ENCODE assay signal across 23 cellular contexts in the genomic region with DNA sequence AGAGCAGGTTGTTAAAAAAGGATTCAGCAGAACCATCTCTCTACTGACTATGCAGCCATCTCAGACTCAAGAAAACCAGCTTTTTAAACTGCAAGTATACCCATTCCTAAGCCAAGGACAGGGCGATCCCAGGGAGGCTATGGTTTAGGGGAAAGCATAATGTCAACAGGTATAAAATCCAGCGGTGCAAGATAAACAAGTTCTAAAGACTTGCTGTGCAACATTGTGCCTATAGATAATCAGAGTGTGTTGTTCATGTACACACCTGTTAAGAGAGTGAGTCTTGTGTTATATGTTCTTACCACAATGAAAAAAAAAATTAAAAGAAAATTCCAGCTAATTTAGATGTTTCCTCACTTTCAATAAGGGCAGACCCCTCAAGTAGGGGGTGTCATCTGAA.
A peak's percentile ranks its signal among the peaks of the same experiment; 100 is the strongest.
DNase-seq lines count a peak whose midpoint lies in the region; ATAC-seq, FAIRE-seq and TF ChIP-seq lines count a peak whose summit lies in the region.
"Had no signal": no experiment of that assay in that cellular context is flagged by ENCODE, and none has a peak within 500 bp of the region (broad histone marks: within the 10 kb centered on the region; RNA-seq: fewer than 3 reads in every experiment).

No MANE protein-coding gene starts in this region.

- H3K9me3 ChIP-seq in esophagus (ENCODE audit: control insufficient read depth in 2 of 2, insufficient read depth in 1 of 2, low read depth in 1 of 2, low read length in 1 of 2), result no peaks in the 10 kb centered on the region
- H3K9me3 ChIP-seq in suprapubic skin, result no peaks in the 10 kb centered on the region
- no peaks in the 10 kb centered on the region for H3K9me3 ChIP-seq in tibial artery
- H3K9me3 ChIP-seq: A549; BE2C; BLaER1 treated with 17β-estradiol and CSF1 and Interleukin-3, amounts not matched to agents 10 nM and 100 nM had no signal

- WGBS in esophagus, 2 donors, result 47 to 62% methylated on average over 2 of the region's 2 CpGs
- 67% methylated on average over 2 of the region's 2 CpGs for WGBS in suprapubic skin

- H3K4me3 ChIP-seq in bronchial epithelial cell (ENCODE audit: low read depth, low read length) (no peak overlapping the region), esophagus (ENCODE audit: low read depth in 1 of 2, low read length in 2 of 2) (no peak overlapping the region), suprapubic skin (no peak overlapping the region), tibial artery (no peak overlapping the region)
- H3K4me3 ChIP-seq: A549; BLaER1 treated with 17β-estradiol and CSF1 and Interleukin-3, amounts not matched to agents 10 nM and 100 nM; GM12878; GM23248 had no signal

- TF ChIP-seq CTCF in bronchial epithelial cell (IDR thresholded peaks at IDR 0.05; ENCODE audit: insufficient read depth, low read length, severe bottlenecking) (no peak), suprapubic skin (IDR thresholded peaks at IDR 0.05) (no peak), tibial artery (IDR thresholded peaks at IDR 0.05) (no peak)

- no peak for FAIRE-seq in bronchial epithelial cell (lab: Jason Lieb, UNC)
- FAIRE-seq: A549, D721Med, GM12878 had no signal

- H3K36me3 ChIP-seq in bronchial epithelial cell (ENCODE audit: control insufficient read depth, insufficient read depth, low read length) (no peaks in the 10 kb centered on the region), esophagus (ENCODE audit: control insufficient read depth in 2 of 2, insufficient read depth in 2 of 2, low read length in 1 of 2) (no peaks in the 10 kb centered on the region), suprapubic skin (no peaks in the 10 kb centered on the region), tibial artery (no peaks in the 10 kb centered on the region)
- H3K36me3 ChIP-seq: BE2C; BLaER1 treated with 17β-estradiol and CSF1 and Interleukin-3, amounts not matched to agents 10 nM and 100 nM had no signal

- ATAC-seq in GM19467 (IDR thresholded peaks at IDR 0.05; ENCODE audit: unreplicated experiment) (no peak), GM19328 (IDR thresholded peaks at IDR 0.05; ENCODE audit: unreplicated experiment) (no peak)
- ATAC-seq: A549, GM12878, HCT116 had no signal

- intact Hi-C loops in tibial artery (cut with DNase I; ENCODE audit: low total_unique reads), result no loop called here

- DNase-seq in bronchial epithelial cell (ENCODE audit: low read depth), result peak; percentile 3
- DNase-seq in suprapubic skin (ENCODE audit: low spot score in 2 of 2), result no peak
- no peak for DNase-seq in tibial artery
- DNase-seq: 8988T; ACHN; AML-193; CD4-positive, alpha-beta T cell; CD8-positive, alpha-beta memory T cell; DMS 273 treated with DMSO at 0.1 percent for 48 hours; DMS79; EL; GDM1; GM23248; H9 had no signal

- H3K4me1 ChIP-seq in esophagus (ENCODE audit: control insufficient read depth in 2 of 2, insufficient read depth in 2 of 2, low read length in 1 of 2) (no peaks in the 10 kb centered on the region), suprapubic skin (no peaks in the 10 kb centered on the region), tibial artery (no peaks in the 10 kb centered on the region)
- H3K4me1 ChIP-seq: A549, BE2C had no signal

- H3K27ac ChIP-seq in esophagus (ENCODE audit: low read depth in 2 of 2, low read length in 1 of 2), result peak overlapping the region; percentile 62 to 89
- H3K27ac ChIP-seq in suprapubic skin, result peak overlapping the region; percentile 35
- no peak overlapping the region for H3K27ac ChIP-seq in tibial artery
- H3K27ac ChIP-seq: A549; BLaER1 treated with 17β-estradiol and CSF1 and Interleukin-3, amounts not matched to agents 10 nM and 100 nM; GM23248 had no signal

- TF ChIP-seq POLR2A in suprapubic skin (IDR thresholded peaks at IDR 0.05), result no peak

- H3K27me3 ChIP-seq in bronchial epithelial cell (ENCODE audit: control insufficient read depth, insufficient read depth, low read length) (no peaks in the 10 kb centered on the region), esophagus (ENCODE audit: control insufficient read depth in 1 of 2, insufficient read depth in 2 of 2, low read length in 2 of 2) (no peaks in the 10 kb centered on the region), suprapubic skin (no peaks in the 10 kb centered on the region), tibial artery (no peaks in the 10 kb centered on the region)
- H3K27me3 ChIP-seq: BE2C; BLaER1 treated with 17β-estradiol and CSF1 and Interleukin-3, amounts not matched to agents 10 nM and 100 nM had no signal

- no peak for TF ChIP-seq EP300 in suprapubic skin (IDR thresholded peaks at IDR 0.05)

Comparison
In these comparisons a context has a peak if more than half of its experiments do, and no peak if none do; other contexts are left out.
1. H3K27ac ChIP-seq: peak in esophagus (2 of 2) and suprapubic skin (single experiment); none in tibial artery (0 of 2).